Comparison of ENCODE assay signal across 12 cellular contexts in genomic region chr17:42982266-42982665, GRCh38. TPM values are rescaled to one million over a fixed set of nuclear protein-coding genes. Genes with fewer than 3 reads are reported as not detected.
A peak's percentile ranks its signal among the peaks of the same experiment; 100 is the strongest.
DNase-seq lines count a peak whose midpoint lies in the region; ATAC-seq and TF ChIP-seq lines count a peak whose summit lies in the region.
"Had no signal": no experiment of that assay in that cellular context is flagged by ENCODE, and none has a peak within 500 bp of the region (broad histone marks: within the 10 kb centered on the region; RNA-seq: fewer than 3 reads in every experiment).

No MANE protein-coding gene starts in this region.

- peak overlapping the region; percentile 26 for H3K4me3 Mint-ChIP-seq in activated CD4-positive, alpha-beta memory T cell treated with anti-CD3 and anti-CD28 coated beads, Interleukin-2, amount 10 ng/mL, durations not matched to agents 7 days and 5 days
- no peak overlapping the region for H3K4me3 Mint-ChIP-seq in activated CD4-positive, alpha-beta memory T cell treated with anti-CD3 and anti-CD28 coated beads for 36 hours
- H3K4me3 Mint-ChIP-seq in central memory CD8-positive, alpha-beta T cell: peak overlapping the region; percentile 96

- no peaks in the 10 kb centered on the region for H3K9me3 Mint-ChIP-seq in activated CD4-positive, alpha-beta memory T cell treated with anti-CD3 and anti-CD28 coated beads, Interleukin-2, amount 10 ng/mL, durations not matched to agents 7 days and 5 days
- no peaks in the 10 kb centered on the region for H3K9me3 Mint-ChIP-seq in activated CD4-positive, alpha-beta memory T cell treated with anti-CD3 and anti-CD28 coated beads for 36 hours
- H3K9me3 Mint-ChIP-seq in central memory CD8-positive, alpha-beta T cell: no peaks in the 10 kb centered on the region

- H3K4me2 ChIP-seq in OCI-LY3 (ENCODE audit: low read length) (peak overlapping the region; percentile 98), osteoblast (ENCODE audit: insufficient read depth, low read length) (peak overlapping the region; percentile 100)

- H4K20me1 ChIP-seq in OCI-LY3 (ENCODE audit: insufficient read depth, low read length): peaks cover 5% of the 10 kb centered on the region; the same call in 1 of the 2 replicates
- peaks cover 6% of the 10 kb centered on the region for H4K20me1 ChIP-seq in osteoblast (ENCODE audit: insufficient read depth, low read length)

- no peak for DNase-seq in activated CD4-positive, alpha-beta memory T cell treated with anti-CD3 and anti-CD28 coated beads, Interleukin-2, amount 10 ng/mL, durations not matched to agents 7 days and 5 days
- no peak for DNase-seq in activated CD4-positive, alpha-beta memory T cell treated with anti-CD3 and anti-CD28 coated beads for 36 hours
- no peak for DNase-seq in central memory CD8-positive, alpha-beta T cell (ENCODE audit: low spot score in 2 of 2)
- DNase-seq in osteoblast (ENCODE audit: insufficient read length, low spot score, missing footprints): peak; percentile 2
- no peak for DNase-seq in GM13976 (ENCODE audit: low spot score)
- no peak for DNase-seq in effector CD4-positive, alpha-beta T cell
- DNase-seq: activated CD4-positive, alpha-beta T cell treated with anti-CD3 and anti-CD28 coated beads for 4 hours; GF-D8; SHP77 treated with DMSO at 0.1 percent for 48 hours; upper lobe of right lung had no signal

- ATAC-seq in central memory CD8-positive, alpha-beta T cell (replicated peaks; ENCODE audit: extremely low read depth, poor library complexity, severe bottlenecking): no peak
- ATAC-seq in GM21390 (IDR thresholded peaks at IDR 0.05; ENCODE audit: unreplicated experiment): no peak
- ATAC-seq: upper lobe of right lung had no signal

- in situ Hi-C loops in GM13976 (cut with MboI; ENCODE audit: low sequenced_read_pairs, unreplicated experiment): no loop called here

- no peak overlapping the region for H3K9ac ChIP-seq in OCI-LY3 (ENCODE audit: low read length)

- H3K36me3 ChIP-seq in OCI-LY3 (replicated peaks; ENCODE audit: low read depth, low read length): peaks cover 22% of the 10 kb centered on the region
- H3K36me3 ChIP-seq in osteoblast (ENCODE audit: insufficient read depth, low read length): peaks cover 18% of the 10 kb centered on the region

- POLR2A ChIA-PET in activated CD4-positive, alpha-beta memory T cell treated with anti-CD3 and anti-CD28 coated beads, Interleukin-2, amount 10 ng/mL, durations not matched to agents 7 days and 5 days (lab: Charles Lee): interaction anchor here (0.7 to 2.3 kb wide), 2 partner anchors 16 to 19 kb away, joined by 3 to 17 read pairs; partner anchors contain the start of gene RPL27
- POLR2A ChIA-PET in activated CD4-positive, alpha-beta memory T cell treated with anti-CD3 and anti-CD28 coated beads for 36 hours (lab: Charles Lee): no interaction called here

- no peak overlapping the region for H3K27ac Mint-ChIP-seq in activated CD4-positive, alpha-beta memory T cell treated with anti-CD3 and anti-CD28 coated beads, Interleukin-2, amount 10 ng/mL, durations not matched to agents 7 days and 5 days
- H3K27ac Mint-ChIP-seq in activated CD4-positive, alpha-beta memory T cell treated with anti-CD3 and anti-CD28 coated beads for 36 hours: no peak overlapping the region
- H3K27ac Mint-ChIP-seq in central memory CD8-positive, alpha-beta T cell (ENCODE audit: low read depth): no peak overlapping the region

- H3K36me3 Mint-ChIP-seq in activated CD4-positive, alpha-beta memory T cell treated with anti-CD3 and anti-CD28 coated beads, Interleukin-2, amount 10 ng/mL, durations not matched to agents 7 days and 5 days (ENCODE audit: low read depth): peaks cover 34% of the 10 kb centered on the region
- H3K36me3 Mint-ChIP-seq in activated CD4-positive, alpha-beta memory T cell treated with anti-CD3 and anti-CD28 coated beads for 36 hours: peaks cover 29% of the 10 kb centered on the region
- H3K36me3 Mint-ChIP-seq in central memory CD8-positive, alpha-beta T cell (ENCODE audit: insufficient read depth): peaks cover 43% of the 10 kb centered on the region

- H3K27me3 ChIP-seq in OCI-LY3 (ENCODE audit: low read depth, low read length): no peaks in the 10 kb centered on the region
- no peaks in the 10 kb centered on the region for H3K27me3 ChIP-seq in osteoblast (ENCODE audit: insufficient read depth, low read length)
- H3K27me3 ChIP-seq: upper lobe of right lung had no signal

- CTCF ChIA-PET in activated CD4-positive, alpha-beta memory T cell treated with anti-CD3 and anti-CD28 coated beads, Interleukin-2, amount 10 ng/mL, durations not matched to agents 7 days and 5 days (lab: Charles Lee): interaction anchor here (1.5 kb wide), 1 partner anchor 16 kb away, joined by 5 read pairs; the partner anchor contains the start of gene RPL27
- CTCF ChIA-PET in activated CD4-positive, alpha-beta memory T cell treated with anti-CD3 and anti-CD28 coated beads for 36 hours (lab: Charles Lee): interaction anchor here (0.6 kb wide), 1 partner anchor 17 kb away, joined by 5 read pairs; no protein-coding TSS in a partner anchor

- H3K4me3 ChIP-seq in OCI-LY3 (ENCODE audit: low read length): no peak overlapping the region; the same call in 1 of the 2 replicates
- no peak overlapping the region for H3K4me3 ChIP-seq in osteoblast (ENCODE audit: insufficient read depth, low read length)

- H3K4me1 Mint-ChIP-seq in activated CD4-positive, alpha-beta memory T cell treated with anti-CD3 and anti-CD28 coated beads, Interleukin-2, amount 10 ng/mL, durations not matched to agents 7 days and 5 days: peaks cover 41% of the 10 kb centered on the region
- H3K4me1 Mint-ChIP-seq in activated CD4-positive, alpha-beta memory T cell treated with anti-CD3 and anti-CD28 coated beads for 36 hours (ENCODE audit: low read depth): peaks cover 28% of the 10 kb centered on the region
- peaks cover 31% of the 10 kb centered on the region for H3K4me1 Mint-ChIP-seq in central memory CD8-positive, alpha-beta T cell

- peaks cover 48% of the 10 kb centered on the region for H3K4me1 ChIP-seq in OCI-LY3 (ENCODE audit: low read length)
- H3K4me1 ChIP-seq in osteoblast (ENCODE audit: insufficient read depth, low read length): peaks cover 17% of the 10 kb centered on the region

- intact Hi-C loops in activated CD4-positive, alpha-beta memory T cell treated with anti-CD3 and anti-CD28 coated beads for 36 hours (cut with micrococcal nuclease): loop anchor here (5.0 kb wide), 1 partner anchor 135 kb away; no protein-coding TSS in a partner anchor

- H3K79me2 ChIP-seq in OCI-LY3 (ENCODE audit: low read length): peaks cover 67% of the 10 kb centered on the region
- H3K79me2 ChIP-seq in osteoblast (ENCODE audit: insufficient read depth, low read length): peaks cover 63% of the 10 kb centered on the region

- H3K27me3 Mint-ChIP-seq in activated CD4-positive, alpha-beta memory T cell treated with anti-CD3 and anti-CD28 coated beads, Interleukin-2, amount 10 ng/mL, durations not matched to agents 7 days and 5 days: no peaks in the 10 kb centered on the region
- H3K27me3 Mint-ChIP-seq in activated CD4-positive, alpha-beta memory T cell treated with anti-CD3 and anti-CD28 coated beads for 36 hours: no peaks in the 10 kb centered on the region
- no peaks in the 10 kb centered on the region for H3K27me3 Mint-ChIP-seq in central memory CD8-positive, alpha-beta T cell

- no peaks in the 10 kb centered on the region for H3K9me3 ChIP-seq in OCI-LY3 (ENCODE audit: insufficient read depth, low read length)
- H3K9me3 ChIP-seq in osteoblast (ENCODE audit: low read depth, low read length): no peaks in the 10 kb centered on the region
- H3K9me3 ChIP-seq: upper lobe of right lung had no signal

- H3K27ac ChIP-seq in OCI-LY3 (ENCODE audit: low read length) (no peak overlapping the region), osteoblast (ENCODE audit: low read depth, low read length) (peak overlapping the region; percentile 76)

- TF ChIP-seq CTCF in OCI-LY3 (IDR thresholded peaks at IDR 0.05; ENCODE audit: low read depth, low read length): no peak
- TF ChIP-seq CTCF in osteoblast (IDR thresholded peaks at IDR 0.05; ENCODE audit: extremely low read depth, low read depth, low read length): no peak
- no peak for TF ChIP-seq CTCF in GM13976 (IDR thresholded peaks at IDR 0.05; ENCODE audit: borderline replicate concordance, control extremely low read depth, extremely low read depth, insufficient read depth, missing control alignments)

- H2AFZ ChIP-seq in OCI-LY3 (ENCODE audit: low read depth, low read length) (no peak overlapping the region), osteoblast (ENCODE audit: low read length) (no peak overlapping the region)

RNA-seq across cellular contexts. Expression of gene RUNDC1, which starts 1.9 kb away (rescaled TPM):
- 10 to 100 TPM; 17.1 to 17.3 TPM for total RNA-seq in activated CD4-positive, alpha-beta memory T cell treated with anti-CD3 and anti-CD28 coated beads, Interleukin-2, amount 10 ng/mL, durations not matched to agents 7 days and 5 days
- total RNA-seq in activated CD4-positive, alpha-beta memory T cell treated with anti-CD3 and anti-CD28 coated beads for 36 hours: 10 to 100 TPM in 1 of 2 experiments, 1 to 10 TPM in 1; 10.0 to 11.5 TPM
- 8.8 and 10.1 TPM in 2 replicates for total RNA-seq in osteoblast

RNA-seq across cellular contexts. Expression of gene PTGES3L, which starts 2.4 kb away (rescaled TPM):
- under 1 TPM; 0.40 to 0.65 TPM for total RNA-seq in activated CD4-positive, alpha-beta memory T cell treated with anti-CD3 and anti-CD28 coated beads, Interleukin-2, amount 10 ng/mL, durations not matched to agents 7 days and 5 days
- total RNA-seq in activated CD4-positive, alpha-beta memory T cell treated with anti-CD3 and anti-CD28 coated beads for 36 hours: under 1 TPM; 0.53 to 0.64 TPM
- total RNA-seq in osteoblast: under 0.01 and 0.29 TPM in 2 replicates

RNA-seq across cellular contexts. Expression of gene RPL27, which starts 16.0 kb away (rescaled TPM):
- total RNA-seq in activated CD4-positive, alpha-beta memory T cell treated with anti-CD3 and anti-CD28 coated beads, Interleukin-2, amount 10 ng/mL, durations not matched to agents 7 days and 5 days: 100 to 1,000 TPM; 880 to 892 TPM
- 1,000 to 10,000 TPM; 1,552 to 1,589 TPM for total RNA-seq in activated CD4-positive, alpha-beta memory T cell treated with anti-CD3 and anti-CD28 coated beads for 36 hours
- 878 and 1,256 TPM in 2 replicates for total RNA-seq in osteoblast

RNA-seq across cellular contexts. Expression of gene AARSD1, which starts 18.0 kb away (rescaled TPM):
- total RNA-seq in activated CD4-positive, alpha-beta memory T cell treated with anti-CD3 and anti-CD28 coated beads, Interleukin-2, amount 10 ng/mL, durations not matched to agents 7 days and 5 days: 10 to 100 TPM; 27.9 to 28.5 TPM
- 10 to 100 TPM; 38.7 to 43.1 TPM for total RNA-seq in activated CD4-positive, alpha-beta memory T cell treated with anti-CD3 and anti-CD28 coated beads for 36 hours
- 14.1 and 16.2 TPM in 2 replicates for total RNA-seq in osteoblast

RNA-seq across cellular contexts. Expression of gene IFI35, which starts 24.3 kb away (rescaled TPM):
- 100 to 1,000 TPM; 149 to 154 TPM for total RNA-seq in activated CD4-positive, alpha-beta memory T cell treated with anti-CD3 and anti-CD28 coated beads, Interleukin-2, amount 10 ng/mL, durations not matched to agents 7 days and 5 days
- total RNA-seq in activated CD4-positive, alpha-beta memory T cell treated with anti-CD3 and anti-CD28 coated beads for 36 hours: 10 to 100 TPM; 66.0 to 68.6 TPM
- total RNA-seq in osteoblast: 28.6 and 45.2 TPM in 2 replicates
